Comparison of ENCODE assay signal across 8 cellular contexts in genomic region chr14:59897757-59898383, GRCh38. TPM values are rescaled to one million over a fixed set of nuclear protein-coding genes. Genes with fewer than 3 reads are reported as not detected.
DNase-seq lines count a peak whose midpoint lies in the region; ATAC-seq, FAIRE-seq and TF ChIP-seq lines count a peak whose summit lies in the region.

No MANE protein-coding gene starts in this region.

- DNase-seq in activated CD8-positive, alpha-beta T cell treated with anti-CD3 and anti-CD28 coated beads for 36 hours: peak; percentile 26
- DNase-seq in activated CD8-positive, alpha-beta T cell treated with anti-CD3 and anti-CD28 coated beads, Interleukin-2, amount 10 ng/mL, durations not matched to agents 7 days and 5 days: no peak
- peak; percentile 18 for DNase-seq in NCI-H187 treated with DMSO at 0.1 percent for 48 hours (lab: John Stamatoyannopoulos, UW)
- peak; percentile 4 for DNase-seq in astrocyte (ENCODE audit: low read depth)
- no peak for DNase-seq in activated CD4-positive, alpha-beta T cell treated with anti-CD3 and anti-CD28 coated beads for 48 hours
- DNase-seq in osteoblast (ENCODE audit: insufficient read length, low spot score, missing footprints): no peak

- H3K4me3 ChIP-seq in astrocyte (ENCODE audit: insufficient read depth, low read depth, low read length) (no peak overlapping the region), liver (ENCODE audit: low read depth in 1 of 3, low read length in 3 of 3) (no peak overlapping the region), osteoblast (ENCODE audit: insufficient read depth, low read length) (no peak overlapping the region)

- peaks cover 10% of the 10 kb centered on the region for H3K27me3 Mint-ChIP-seq in activated CD8-positive, alpha-beta T cell treated with anti-CD3 and anti-CD28 coated beads for 36 hours
- peaks cover 11% of the 10 kb centered on the region for H3K27me3 Mint-ChIP-seq in activated CD8-positive, alpha-beta T cell treated with anti-CD3 and anti-CD28 coated beads, Interleukin-2, amount 10 ng/mL, durations not matched to agents 7 days and 5 days (ENCODE audit: low read depth)
- peaks cover 5% of the 10 kb centered on the region for H3K27me3 Mint-ChIP-seq in astrocyte (ENCODE audit: low read depth, unreplicated experiment)

- no peaks in the 10 kb centered on the region for H3K36me3 Mint-ChIP-seq in activated CD8-positive, alpha-beta T cell treated with anti-CD3 and anti-CD28 coated beads for 36 hours (ENCODE audit: low read depth)
- no peaks in the 10 kb centered on the region for H3K36me3 Mint-ChIP-seq in activated CD8-positive, alpha-beta T cell treated with anti-CD3 and anti-CD28 coated beads, Interleukin-2, amount 10 ng/mL, durations not matched to agents 7 days and 5 days (ENCODE audit: low read depth)
- no peaks in the 10 kb centered on the region for H3K36me3 Mint-ChIP-seq in astrocyte (ENCODE audit: low read depth, unreplicated experiment)

- H3K4me1 ChIP-seq in astrocyte (ENCODE audit: insufficient read depth, low read length) (no peaks in the 10 kb centered on the region), liver (ENCODE audit: control insufficient read depth in 4 of 4, insufficient read depth in 4 of 4, low read length in 3 of 4) (no peaks in the 10 kb centered on the region), osteoblast (ENCODE audit: insufficient read depth, low read length) (no peaks in the 10 kb centered on the region)

- no peak for TF ChIP-seq CTCF in activated CD8-positive, alpha-beta T cell treated with anti-CD3 and anti-CD28 coated beads for 36 hours (IDR thresholded peaks at IDR 0.05)
- TF ChIP-seq CTCF in astrocyte (IDR thresholded peaks at IDR 0.05; ENCODE audit: insufficient read depth, low read depth, low read length) (peak; percentile 46), liver (IDR thresholded peaks at IDR 0.05; ENCODE audit: low read depth, low read length, missing input control) (peak; percentile 75), osteoblast (IDR thresholded peaks at IDR 0.05; ENCODE audit: extremely low read depth, low read depth, low read length) (no peak)

- FAIRE-seq in astrocyte (lab: Jason Lieb, UNC): no peak

- H3K36me3 ChIP-seq in astrocyte (ENCODE audit: insufficient read depth, low read length) (no peaks in the 10 kb centered on the region), liver (ENCODE audit: control insufficient read depth in 4 of 4, insufficient read depth in 3 of 4, low read depth in 1 of 4, low read length in 3 of 4) (no peaks in the 10 kb centered on the region), osteoblast (ENCODE audit: insufficient read depth, low read length) (no peaks in the 10 kb centered on the region)

- no peak overlapping the region for H2AFZ ChIP-seq in astrocyte (ENCODE audit: low read depth, low read length)
- H2AFZ ChIP-seq in osteoblast (ENCODE audit: low read length): no peak overlapping the region

- CTCF ChIA-PET in activated CD8-positive, alpha-beta T cell treated with anti-CD3 and anti-CD28 coated beads for 36 hours (lab: Charles Lee): interaction anchor here (0.7 to 2.3 kb wide), 11 partner anchors 10 to 391 kb away, joined by 3 to 11 read pairs (median 4); partner anchors contain the start of gene CCDC175
- CTCF ChIA-PET in activated CD8-positive, alpha-beta T cell treated with anti-CD3 and anti-CD28 coated beads, Interleukin-2, amount 10 ng/mL, durations not matched to agents 7 days and 5 days (lab: Charles Lee): interaction anchor here (0.6 to 2.9 kb wide), 7 partner anchors 13 to 391 kb away, joined by 3 to 10 read pairs (median 4); partner anchors contain the start of gene LRRC9

- H3K27ac ChIP-seq in astrocyte (ENCODE audit: low read depth, low read length) (no peak overlapping the region), liver (ENCODE audit: low read depth in 1 of 2, low read length in 2 of 2) (no peak overlapping the region), osteoblast (ENCODE audit: low read depth, low read length) (no peak overlapping the region)

- no peak overlapping the region for H3K4me3 Mint-ChIP-seq in activated CD8-positive, alpha-beta T cell treated with anti-CD3 and anti-CD28 coated beads for 36 hours
- H3K4me3 Mint-ChIP-seq in activated CD8-positive, alpha-beta T cell treated with anti-CD3 and anti-CD28 coated beads, Interleukin-2, amount 10 ng/mL, durations not matched to agents 7 days and 5 days: no peak overlapping the region
- no peak overlapping the region for H3K4me3 Mint-ChIP-seq in astrocyte (ENCODE audit: unreplicated experiment)

- H4K20me1 ChIP-seq in astrocyte (ENCODE audit: insufficient read depth, low read length) (no peaks in the 10 kb centered on the region), osteoblast (ENCODE audit: insufficient read depth, low read length) (no peaks in the 10 kb centered on the region)

- WGBS in liver: 29% methylated on average over 8 of the region's 8 CpGs

- no peaks in the 10 kb centered on the region for H3K4me1 Mint-ChIP-seq in activated CD8-positive, alpha-beta T cell treated with anti-CD3 and anti-CD28 coated beads for 36 hours (ENCODE audit: low read depth)
- no peaks in the 10 kb centered on the region for H3K4me1 Mint-ChIP-seq in activated CD8-positive, alpha-beta T cell treated with anti-CD3 and anti-CD28 coated beads, Interleukin-2, amount 10 ng/mL, durations not matched to agents 7 days and 5 days (ENCODE audit: low read depth)
- no peaks in the 10 kb centered on the region for H3K4me1 Mint-ChIP-seq in astrocyte (ENCODE audit: low read depth, unreplicated experiment)

- ATAC-seq in activated CD8-positive, alpha-beta T cell treated with anti-CD3 and anti-CD28 coated beads for 36 hours: peak; percentile 39
- no peak for ATAC-seq in activated CD8-positive, alpha-beta T cell treated with anti-CD3 and anti-CD28 coated beads, Interleukin-2, amount 10 ng/mL, durations not matched to agents 7 days and 5 days
- no peak for ATAC-seq in GM21717 (IDR thresholded peaks at IDR 0.05; ENCODE audit: unreplicated experiment)

- peak; percentile 96 for TF ChIP-seq RAD21 in liver (IDR thresholded peaks at IDR 0.05)

- H3K79me2 ChIP-seq in astrocyte (ENCODE audit: insufficient read depth, low read length) (no peaks in the 10 kb centered on the region), osteoblast (ENCODE audit: insufficient read depth, low read length) (no peaks in the 10 kb centered on the region)

- POLR2A ChIA-PET in activated CD8-positive, alpha-beta T cell treated with anti-CD3 and anti-CD28 coated beads for 36 hours (lab: Charles Lee): interaction anchor here (1.2 kb wide), 1 partner anchor 67 kb away, joined by 3 read pairs; no protein-coding TSS in a partner anchor
- POLR2A ChIA-PET in activated CD8-positive, alpha-beta T cell treated with anti-CD3 and anti-CD28 coated beads, Interleukin-2, amount 10 ng/mL, durations not matched to agents 7 days and 5 days (lab: Charles Lee): no interaction called here

- H3K9ac ChIP-seq in astrocyte (ENCODE audit: low read length) (no peak overlapping the region), liver (ENCODE audit: low read depth in 1 of 2, low read length in 2 of 2) (no peak overlapping the region)

- H3K27me3 ChIP-seq in astrocyte (ENCODE audit: insufficient read depth, low read length) (peaks cover 4% of the 10 kb centered on the region), liver (ENCODE audit: control insufficient read depth in 4 of 4, insufficient read depth in 4 of 4, low read length in 3 of 4) (no peaks in the 10 kb centered on the region), osteoblast (ENCODE audit: insufficient read depth, low read length) (no peaks in the 10 kb centered on the region)

- no peak overlapping the region for H3K4me2 ChIP-seq in astrocyte (ENCODE audit: low read length)
- no peak overlapping the region for H3K4me2 ChIP-seq in osteoblast (ENCODE audit: insufficient read depth, low read length)

- no peaks in the 10 kb centered on the region for H3K9me3 ChIP-seq in astrocyte (ENCODE audit: insufficient read depth, low read depth, low read length)
- H3K9me3 ChIP-seq in liver (ENCODE audit: control insufficient read depth in 4 of 4, low read length in 3 of 4): no peaks in the 10 kb centered on the region
- no peaks in the 10 kb centered on the region for H3K9me3 ChIP-seq in osteoblast (ENCODE audit: low read depth, low read length)

- intact Hi-C loops in activated CD8-positive, alpha-beta T cell treated with anti-CD3 and anti-CD28 coated beads for 36 hours (cut with micrococcal nuclease): no loop called here

- H3K27ac Mint-ChIP-seq in activated CD8-positive, alpha-beta T cell treated with anti-CD3 and anti-CD28 coated beads for 36 hours: no peak overlapping the region
- no peak overlapping the region for H3K27ac Mint-ChIP-seq in activated CD8-positive, alpha-beta T cell treated with anti-CD3 and anti-CD28 coated beads, Interleukin-2, amount 10 ng/mL, durations not matched to agents 7 days and 5 days
- no peak overlapping the region for H3K27ac Mint-ChIP-seq in astrocyte (ENCODE audit: unreplicated experiment)

- H3K9me3 Mint-ChIP-seq in activated CD8-positive, alpha-beta T cell treated with anti-CD3 and anti-CD28 coated beads for 36 hours: peaks cover 2% of the 10 kb centered on the region
- H3K9me3 Mint-ChIP-seq in activated CD8-positive, alpha-beta T cell treated with anti-CD3 and anti-CD28 coated beads, Interleukin-2, amount 10 ng/mL, durations not matched to agents 7 days and 5 days (ENCODE audit: insufficient read depth): no peaks in the 10 kb centered on the region
- H3K9me3 Mint-ChIP-seq in astrocyte (ENCODE audit: unreplicated experiment): no peaks in the 10 kb centered on the region

TF ChIP-seq in liver, 16 proteins besides CTCF, POLR2A, EP300 and RAD21:
- TF ChIP-seq RXRA (IDR thresholded peaks at IDR 0.05) (no peak), HNF4A (conservative IDR thresholded peaks at IDR 0.05) (no peak)

RNA-seq across cellular contexts. Expression of gene LRRC9, which starts 22.1 kb away (rescaled TPM):
- not detected for total RNA-seq in activated CD8-positive, alpha-beta T cell treated with anti-CD3 and anti-CD28 coated beads for 36 hours
- not detected for total RNA-seq in activated CD8-positive, alpha-beta T cell treated with anti-CD3 and anti-CD28 coated beads, Interleukin-2, amount 10 ng/mL, durations not matched to agents 7 days and 5 days
- total RNA-seq in astrocyte: 0.05 TPM in 1 of 2 replicates, not detected in the other
- total RNA-seq in liver: under 1 TPM in 1 of 2 donors, not detected in 1; 0.14 TPM
- under 1 TPM in 1 of 2 donors, not detected in 1; 0.32 TPM for polyA plus RNA-seq in liver
- not detected in 2 replicates for total RNA-seq in osteoblast

RNA-seq across cellular contexts. Expression of gene RTN1, which starts 27.3 kb away (rescaled TPM):
- total RNA-seq in activated CD8-positive, alpha-beta T cell treated with anti-CD3 and anti-CD28 coated beads for 36 hours: not detected
- not detected for total RNA-seq in activated CD8-positive, alpha-beta T cell treated with anti-CD3 and anti-CD28 coated beads, Interleukin-2, amount 10 ng/mL, durations not matched to agents 7 days and 5 days
- total RNA-seq in astrocyte: 0.60 and 1.2 TPM in 2 replicates
- 1 to 10 TPM in 1 of 2 donors, under 1 TPM in 1; 0.33 to 1.8 TPM for total RNA-seq in liver
- under 1 TPM; 0.08 to 0.42 TPM for polyA plus RNA-seq in liver
- under 0.01 and 0.29 TPM in 2 replicates for total RNA-seq in osteoblast

Comparison
In these comparisons a context has a peak if more than half of its experiments do, and no peak if none do; other contexts are left out.
1. DNase-seq: peak in activated CD8-positive, alpha-beta T cell treated with anti-CD3 and anti-CD28 coated beads for 36 hours (single experiment), NCI-H187 treated with DMSO at 0.1 percent for 48 hours (single experiment) and astrocyte (single experiment); none in activated CD8-positive, alpha-beta T cell treated with anti-CD3 and anti-CD28 coated beads, Interleukin-2, amount 10 ng/mL, durations not matched to agents 7 days and 5 days (single experiment), activated CD4-positive, alpha-beta T cell treated with anti-CD3 and anti-CD28 coated beads for 48 hours (single experiment) and osteoblast (single experiment).
2. CTCF ChIP-seq: peak in astrocyte (single experiment) and liver (single experiment); none in activated CD8-positive, alpha-beta T cell treated with anti-CD3 and anti-CD28 coated beads for 36 hours (single experiment) and osteoblast (single experiment).